Comparison of ENCODE assay signal across 30 cellular contexts in the genomic region with DNA sequence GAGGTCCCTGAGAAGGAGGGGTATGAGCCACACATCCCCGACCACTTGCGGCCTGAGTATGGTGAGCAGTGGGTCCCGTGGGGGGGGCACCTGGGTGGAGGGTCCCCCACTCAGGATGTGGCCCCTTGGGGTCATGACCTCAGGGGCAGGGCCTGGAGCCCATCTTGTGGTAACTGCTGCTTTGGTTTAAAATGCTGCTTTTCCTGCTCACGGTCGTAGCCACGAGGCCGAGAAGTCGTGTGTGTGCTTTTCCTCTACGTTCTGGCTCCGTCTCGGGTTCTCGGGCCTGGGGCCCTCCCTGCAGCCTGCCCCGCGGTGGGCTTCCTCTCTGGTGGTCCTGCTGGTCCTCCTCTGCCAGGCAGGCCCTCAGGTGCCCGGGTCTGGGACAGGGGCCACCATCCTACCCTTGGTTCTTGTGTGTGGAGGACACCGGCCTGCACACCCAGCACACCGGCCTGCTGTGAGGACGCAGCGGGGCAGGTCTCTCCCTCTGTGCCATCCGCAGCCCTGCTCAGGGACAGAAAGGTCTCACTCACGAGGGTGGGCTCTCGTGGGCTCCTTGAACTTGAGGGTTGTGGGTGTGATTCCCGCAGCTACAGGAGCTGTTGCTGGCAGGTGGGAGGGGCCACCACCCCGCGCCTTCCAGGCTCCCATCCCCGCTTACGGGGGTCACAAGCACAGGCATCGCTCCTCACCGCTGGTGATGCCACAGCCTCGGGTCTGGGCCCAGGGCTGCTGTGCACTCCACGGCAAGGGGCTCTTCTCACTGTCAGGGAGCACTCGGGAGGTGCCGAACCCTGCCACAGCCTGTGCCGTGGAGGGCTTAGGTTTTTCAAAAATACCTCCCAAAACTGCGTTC. TPM values are rescaled to one million over a fixed set of nuclear protein-coding genes. Genes with fewer than 3 reads are reported as not detected.
A peak's percentile ranks its signal among the peaks of the same experiment; 100 is the strongest.
DNase-seq lines count a peak whose midpoint lies in the region; ATAC-seq, FAIRE-seq and TF ChIP-seq lines count a peak whose summit lies in the region.
"Had no signal": no experiment of that assay in that cellular context is flagged by ENCODE, and none has a peak within 500 bp of the region (broad histone marks: within the 10 kb centered on the region; RNA-seq: fewer than 3 reads in every experiment).

No MANE protein-coding gene starts in this region.

- H2AFZ ChIP-seq in K562 (ENCODE audit: low read depth, low read length) = no peak overlapping the region

- no peaks in the 10 kb centered on the region for H3K79me2 ChIP-seq in K562 (ENCODE audit: control insufficient read depth, insufficient read depth, low read length)

- intact Hi-C loops in K562 (cut with micrococcal nuclease) = no loop called here
- intact Hi-C loops in left lung (cut with DNase I) = loop anchor here in 1 of 2 donors (10.0 kb wide), 1 partner anchor 258 kb away; no protein-coding TSS in a partner anchor
- intact Hi-C loops in upper lobe of right lung (cut with DNase I) = no loop called here

- no peaks in the 10 kb centered on the region for H3K9me3 Mint-ChIP-seq in stimulated activated memory B cell treated with anti-CD40 and anti-IgM and Interleukin-4, amounts not matched to agents 10 μg/mL and 1 μg/mL and 100 μg/mL, for 72 hours
- H3K9me3 Mint-ChIP-seq: CD4-positive, alpha-beta T cell; endodermal cell; memory B cell; neural crest cell; stimulated activated naive B cell treated with anti-CD40 and anti-IgM and Interleukin-4, amounts not matched to agents 10 μg/mL and 1 μg/mL and 100 μg/mL, for 72 hours; type B pancreatic cell had no signal

- no peak overlapping the region for H3K27ac Mint-ChIP-seq in stimulated activated memory B cell treated with anti-CD40 and anti-IgM and Interleukin-4, amounts not matched to agents 10 μg/mL and 1 μg/mL and 100 μg/mL, for 72 hours
- H3K27ac Mint-ChIP-seq: CD4-positive, alpha-beta T cell; dendritic cell treated with granulocyte-macrophage colony-stimulating factor and Interleukin-4, amounts not matched to agents 40 ng/mL and 50 ng/mL, for 4 days; endodermal cell; memory B cell; progenitor cell of endocrine pancreas; stimulated activated naive B cell treated with anti-CD40 and anti-IgM and Interleukin-4, amounts not matched to agents 10 μg/mL and 1 μg/mL and 100 μg/mL, for 72 hours; type B pancreatic cell had no signal

- TF ChIP-seq CTCF in K562 (IDR thresholded peaks at IDR 0.05 in 2 of 3, conservative IDR thresholded peaks at IDR 0.05 in 1 of 3; ENCODE audit: insufficient read depth in 2 of 3, low read depth in 1 of 3, low read length in 3 of 3) (no peak), left lung (IDR thresholded peaks at IDR 0.05) (no peak), upper lobe of right lung (IDR thresholded peaks at IDR 0.05) (no peak)

- peaks cover 9% of the 10 kb centered on the region for H3K4me1 Mint-ChIP-seq in stimulated activated memory B cell treated with anti-CD40 and anti-IgM and Interleukin-4, amounts not matched to agents 10 μg/mL and 1 μg/mL and 100 μg/mL, for 72 hours
- H3K4me1 Mint-ChIP-seq: endodermal cell had no signal

- peaks cover 40% of the 10 kb centered on the region for H3K36me3 Mint-ChIP-seq in stimulated activated memory B cell treated with anti-CD40 and anti-IgM and Interleukin-4, amounts not matched to agents 10 μg/mL and 1 μg/mL and 100 μg/mL, for 72 hours

- H3K27ac ChIP-seq in K562 (ENCODE audit: extremely low read depth, low read depth, low read length) (no peak overlapping the region), left lung (no peak overlapping the region), upper lobe of right lung (no peak overlapping the region)
- H3K27ac ChIP-seq: SJCRH30, VCaP had no signal

- POLR2A ChIA-PET in K562 (lab: Yijun Ruan, JAX) = no interaction called here

- DNase-seq in activated naive CD4-positive, alpha-beta T cell treated with anti-CD3 and anti-CD28 coated beads, Interleukin-2, amount 50 U/mL, for 16 hours = peak; percentile 7
- DNase-seq in activated naive CD4-positive, alpha-beta T cell (lab: John Stamatoyannopoulos, UW) = no peak
- DNase-seq in K562 (ENCODE audit: extremely low read depth in 1 of 4, low spot score in 3 of 4) (no peak), left lung (peak; percentile 7 to 67), upper lobe of right lung (peak; percentile 58), inferior parietal cortex (ENCODE audit: extremely low spot score) (no peak)
- DNase-seq: activated CD4-positive, alpha-beta T cell treated with anti-CD3 and anti-CD28 coated beads for 48 hours; activated CD8-positive, alpha-beta memory T cell treated with anti-CD3 and anti-CD28 coated beads for 24 hours; central memory CD4-positive, alpha-beta T cell; kidney glomerular epithelial cell; NCI-H446; SJCRH30; stimulated activated naive B cell treated with anti-CD40 and anti-IgM and Interleukin-4, amounts not matched to agents 10 μg/mL and 1 μg/mL and 100 μg/mL, for 72 hours; substantia nigra; SW 1271; T1000 had no signal

- BruUV-seq in K562 (replicated peaks; lab: Mats Ljungman, UMichigan) = no TSS peak

- H3K9ac ChIP-seq in K562 (ENCODE audit: insufficient read depth in 1 of 2, low read depth in 2 of 2, low read length in 2 of 2) = 0 out of 4 replicates have a peak overlapping the region, but pooled peaks of 1 of the 2 experiments have one; percentile 40

- H3K4me3 ChIP-seq in K562 (no peak overlapping the region), left lung (no peak overlapping the region), upper lobe of right lung (no peak overlapping the region)
- H3K4me3 ChIP-seq: Peyer's patch, SJCRH30 had no signal

- 86% methylated on average over 27 of the region's 35 CpGs for WGBS in K562 (ENCODE audit: insufficient coverage, low coverage, missing lambda C conversion rate)

- H3K4me2 ChIP-seq in K562 (ENCODE audit: insufficient read depth, low read length) = no peak overlapping the region

- no peaks in the 10 kb centered on the region for H3K27me3 Mint-ChIP-seq in stimulated activated memory B cell treated with anti-CD40 and anti-IgM and Interleukin-4, amounts not matched to agents 10 μg/mL and 1 μg/mL and 100 μg/mL, for 72 hours
- H3K27me3 Mint-ChIP-seq: CD4-positive, alpha-beta T cell; dendritic cell treated with granulocyte-macrophage colony-stimulating factor and Interleukin-4, amounts not matched to agents 40 ng/mL and 50 ng/mL, for 4 days; memory B cell; progenitor cell of endocrine pancreas; stimulated activated naive B cell treated with anti-CD40 and anti-IgM and Interleukin-4, amounts not matched to agents 10 μg/mL and 1 μg/mL and 100 μg/mL, for 72 hours; type B pancreatic cell had no signal

- no peak for FAIRE-seq in K562 (lab: Jason Lieb, UNC)

- TF ChIP-seq RAD21 in K562 (CRISPR knock-in tag; conservative IDR thresholded peaks at IDR 0.05 in 1 of 2, IDR thresholded peaks at IDR 0.05 in 1 of 2) = no peak

- H3K36me3 ChIP-seq in K562 (ENCODE audit: control insufficient read depth, insufficient read depth, low read length) (no peaks in the 10 kb centered on the region), left lung (peaks cover 0 to 39% of the 10 kb centered on the region in 2 donors), upper lobe of right lung (peaks cover 27% of the 10 kb centered on the region)
- H3K36me3 ChIP-seq: SJCRH30 had no signal

- CTCF ChIA-PET in K562 (lab: Yijun Ruan, JAX; ENCODE audit: low intra/inter-chr PET ratio) = no interaction called here

- no peak for ATAC-seq in K562
- no peak for ATAC-seq in left lung
- no peak for ATAC-seq in upper lobe of right lung
- ATAC-seq in esophagus mucosa = no peak
- ATAC-seq in stimulated activated memory B cell treated with anti-CD40 and anti-IgM and Interleukin-4, amounts not matched to agents 10 μg/mL and 1 μg/mL and 100 μg/mL, for 72 hours = no peak
- ATAC-seq: stimulated activated naive B cell treated with anti-CD40 and anti-IgM and Interleukin-4, amounts not matched to agents 10 μg/mL and 1 μg/mL and 100 μg/mL, for 72 hours had no signal

- no peaks in the 10 kb centered on the region for H3K9me1 ChIP-seq in K562 (ENCODE audit: control insufficient read depth, insufficient read depth, low read length)

- H3K27me3 ChIP-seq in K562 (ENCODE audit: control insufficient read depth in 2 of 2, insufficient read depth in 2 of 2, low read length in 2 of 2) = no peaks in the 10 kb centered on the region
- no peaks in the 10 kb centered on the region for H3K27me3 ChIP-seq in left lung
- no peaks in the 10 kb centered on the region for H3K27me3 ChIP-seq in upper lobe of right lung
- H3K27me3 ChIP-seq: Peyer's patch, SJCRH30 had no signal

- TF ChIP-seq EP300 in K562 (IDR thresholded peaks at IDR 0.05; ENCODE audit: low read length) = no peak

- no peak overlapping the region for H3K4me3 Mint-ChIP-seq in stimulated activated memory B cell treated with anti-CD40 and anti-IgM and Interleukin-4, amounts not matched to agents 10 μg/mL and 1 μg/mL and 100 μg/mL, for 72 hours
- H3K4me3 Mint-ChIP-seq: CD4-positive, alpha-beta T cell; dendritic cell treated with granulocyte-macrophage colony-stimulating factor and Interleukin-4, amounts not matched to agents 40 ng/mL and 50 ng/mL, for 4 days; endodermal cell; memory B cell; neural crest cell; stimulated activated naive B cell treated with anti-CD40 and anti-IgM and Interleukin-4, amounts not matched to agents 10 μg/mL and 1 μg/mL and 100 μg/mL, for 72 hours; type B pancreatic cell had no signal

- H3K9me3 ChIP-seq in K562 (replicated peaks; ENCODE audit: control insufficient read depth, insufficient read depth, low read depth, low read length) = no peaks in the 10 kb centered on the region
- no peaks in the 10 kb centered on the region for H3K9me3 ChIP-seq in left lung
- no peaks in the 10 kb centered on the region for H3K9me3 ChIP-seq in upper lobe of right lung
- H3K9me3 ChIP-seq: Peyer's patch, SJCRH30 had no signal

- H4K20me1 ChIP-seq in K562 (replicated peaks; ENCODE audit: control insufficient read depth, insufficient read depth, low read length) = no peaks in the 10 kb centered on the region

- TF ChIP-seq POLR2A in K562 (conservative IDR thresholded peaks at IDR 0.05) = no peak

- peaks cover 0 to 17% of the 10 kb centered on the region in 2 experiments; a peak in 1 of 5 replicates for H3K4me1 ChIP-seq in K562 (replicated peaks in 1 of 2; ENCODE audit: control insufficient read depth in 2 of 2, insufficient read depth in 2 of 2, low read length in 2 of 2)
- H3K4me1 ChIP-seq in left lung = peaks cover 0 to 5% of the 10 kb centered on the region in 2 donors
- H3K4me1 ChIP-seq in upper lobe of right lung = peaks cover 8% of the 10 kb centered on the region
- H3K4me1 ChIP-seq: Peyer's patch, SJCRH30 had no signal

- in situ Hi-C loops in K562 (cut with MboI) = no loop called here

RNA-seq across cellular contexts. Expression of gene UVSSA, which starts 19.6 kb away (rescaled TPM):
- total RNA-seq in K562 (2011; cell fraction: chromatin; rRNA removed; ENCODE audit: low replicate concordance) = 74.2 and 130 TPM in 2 replicates
- total RNA-seq in K562 (2011; cell fraction: nucleolus; rRNA removed) = 56.7 and 60.5 TPM in 2 replicates
- total RNA-seq in K562 (2011; cell fraction: nucleoplasm; rRNA removed) = 48.0 and 51.4 TPM in 2 replicates
- total RNA-seq in K562 (2014; rRNA removed) (4.5 and 5.4 TPM in 2 replicates), K562 (2014; rRNA removed; fragmentation: Illumina TruSeq; extraction: Trizol) (1.5 TPM in 2 replicates), K562 (2015; rRNA removed; fragmentation: Illumina TruSeq; extraction: Trizol) (2.6 and 2.9 TPM in 2 replicates), K562 (2021) (12.4 and 14.6 TPM in 2 replicates), left lung (10 to 100 TPM; 33.0 to 36.6 TPM), upper lobe of right lung (28.3 TPM), esophagus mucosa (11.0 TPM)
- polyA plus RNA-seq in K562 (2011; rRNA removed) (3.5 and 7.2 TPM in 2 replicates), K562 (2014; fragmentation: Illumina TruSeq; extraction: Trizol) (3.3 and 4.7 TPM in 2 replicates), K562 (2014; fragmentation: Nextera tagmentation; extraction: Ambion mirVana) (under 1 TPM; 0.21 to 0.27 TPM), K562 (2014; rRNA removed) (5.8 and 9.2 TPM in 2 replicates)
- 3.2 and 3.4 TPM in 2 replicates for polyA plus RNA-seq in K562 (2011; cell fraction: cytosol; rRNA removed)
- polyA plus RNA-seq in K562 (2011; cell fraction: nucleus; rRNA removed) = 46.4 and 58.8 TPM in 2 replicates
- 5.4 and 8.3 TPM in 2 replicates for polyA plus RNA-seq in K562 (2012)
- polyA minus RNA-seq in K562 (2011; rRNA and poly(A)+ RNA removed) = 2.9 and 3.6 TPM in 2 replicates
- 3.3 TPM in 2 replicates for polyA minus RNA-seq in K562 (2011; cell fraction: cytosol; rRNA and poly(A)+ RNA removed)
- 12.8 and 18.4 TPM in 2 replicates for polyA minus RNA-seq in K562 (2011; cell fraction: nucleus; rRNA and poly(A)+ RNA removed)

RNA-seq across cellular contexts. Expression of gene NKX1-1, which starts 39.6 kb away (rescaled TPM):
- total RNA-seq in K562 (2011; cell fraction: chromatin; rRNA removed; ENCODE audit: low replicate concordance) = not detected in 2 replicates
- total RNA-seq in K562 (2011; cell fraction: nucleolus; rRNA removed) = not detected in 2 replicates
- total RNA-seq in K562 (2011; cell fraction: nucleoplasm; rRNA removed) = not detected in 2 replicates
- not detected in 2 replicates for total RNA-seq in K562 (2014; rRNA removed)
- not detected in 2 replicates for total RNA-seq in K562 (2014; rRNA removed; fragmentation: Illumina TruSeq; extraction: Trizol)
- not detected in 2 replicates for total RNA-seq in K562 (2015; rRNA removed; fragmentation: Illumina TruSeq; extraction: Trizol)
- total RNA-seq in K562 (2021) = not detected in 2 replicates
- polyA plus RNA-seq in K562 (2011; rRNA removed) = not detected in 2 replicates
- 0.12 TPM in 1 of 2 replicates, not detected in the other for polyA plus RNA-seq in K562 (2011; cell fraction: cytosol; rRNA removed)
- 0.20 TPM in 1 of 2 replicates, not detected in the other for polyA plus RNA-seq in K562 (2011; cell fraction: nucleus; rRNA removed)
- not detected in 2 replicates for polyA plus RNA-seq in K562 (2012)
- not detected in 2 replicates for polyA plus RNA-seq in K562 (2014; fragmentation: Illumina TruSeq; extraction: Trizol)
- polyA plus RNA-seq in K562 (2014; fragmentation: Nextera tagmentation; extraction: Ambion mirVana) = not detected
- polyA plus RNA-seq in K562 (2014; rRNA removed) = not detected in 2 replicates
- not detected in 2 replicates for polyA minus RNA-seq in K562 (2011; rRNA and poly(A)+ RNA removed)
- polyA minus RNA-seq in K562 (2011; cell fraction: cytosol; rRNA and poly(A)+ RNA removed) = not detected in 2 replicates
- 0.27 TPM in 1 of 2 replicates, not detected in the other for polyA minus RNA-seq in K562 (2011; cell fraction: nucleus; rRNA and poly(A)+ RNA removed)
- total RNA-seq in left lung = not detected
- total RNA-seq in upper lobe of right lung = not detected
- total RNA-seq in esophagus mucosa = not detected
- total RNA-seq: A172; CD4-positive, alpha-beta T cell; endodermal cell; fibroblast of villous mesenchyme; neural crest cell; Peyer's patch; progenitor cell of endocrine pancreas; SJCRH30 had no signal
- polyA plus RNA-seq: esophagus had no signal

Comparison
In these comparisons a context has a peak if more than half of its experiments do, and no peak if none do; other contexts are left out.
1. DNase-seq: peak in activated naive CD4-positive, alpha-beta T cell treated with anti-CD3 and anti-CD28 coated beads, Interleukin-2, amount 50 U/mL, for 16 hours (single experiment), left lung (2 of 2) and upper lobe of right lung (single experiment); none in activated naive CD4-positive, alpha-beta T cell (0 of 4), K562 (0 of 4) and inferior parietal cortex (single experiment).